1 cellular context compared by ENCODE assay signal in the genomic region with DNA sequence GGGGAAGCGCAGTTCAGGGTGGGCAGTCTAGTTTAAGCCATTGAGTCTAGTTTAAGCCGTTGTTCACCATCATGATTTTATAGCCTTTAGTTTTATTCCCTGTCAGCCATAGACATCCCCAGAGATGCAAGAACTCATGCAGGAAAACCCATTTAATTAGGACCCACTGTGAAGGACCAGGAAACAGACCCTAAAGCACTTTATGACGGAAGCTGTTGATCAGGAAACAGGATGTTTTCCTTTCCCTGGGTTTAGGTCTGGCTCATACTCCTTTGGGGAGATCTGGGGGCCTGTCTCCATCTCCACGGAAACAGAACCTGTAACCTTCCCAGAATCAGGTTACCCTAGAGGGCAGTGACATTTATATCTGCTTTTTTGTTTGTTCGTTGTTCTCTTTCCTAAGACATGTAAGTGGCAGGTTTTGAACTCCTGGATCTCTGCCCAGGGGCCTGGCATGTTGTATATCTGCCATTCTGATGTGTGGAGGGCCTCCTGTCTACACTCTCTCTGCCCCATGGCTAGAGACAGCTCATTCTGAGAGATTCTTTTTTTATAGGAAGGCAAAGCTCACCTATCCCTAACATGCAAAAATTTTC.
TF ChIP-seq lines count a peak whose summit lies in the region.

No MANE protein-coding gene starts in this region.

TF ChIP-seq in SK-N-SH, 30 proteins besides CTCF, POLR2A, EP300 and RAD21 (continued from another document):
- TF ChIP-seq, protein P1, sequence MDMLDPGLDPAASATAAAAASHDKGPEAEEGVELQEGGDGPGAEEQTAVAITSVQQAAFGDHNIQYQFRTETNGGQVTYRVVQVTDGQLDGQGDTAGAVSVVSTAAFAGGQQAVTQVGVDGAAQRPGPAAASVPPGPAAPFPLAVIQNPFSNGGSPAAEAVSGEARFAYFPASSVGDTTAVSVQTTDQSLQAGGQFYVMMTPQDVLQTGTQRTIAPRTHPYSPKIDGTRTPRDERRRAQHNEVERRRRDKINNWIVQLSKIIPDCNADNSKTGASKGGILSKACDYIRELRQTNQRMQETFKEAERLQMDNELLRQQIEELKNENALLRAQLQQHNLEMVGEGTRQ (IDR thresholded peaks at IDR 0.05; ENCODE audit: borderline replicate concordance, low read depth, low read length): no peak
- no peak for TF ChIP-seq FOXM1 (IDR thresholded peaks at IDR 0.05; ENCODE audit: low read depth)
- no peak for TF ChIP-seq NRF1 (IDR thresholded peaks at IDR 0.05; ENCODE audit: low read depth, low read length)
- TF ChIP-seq MXI1 (IDR thresholded peaks at IDR 0.05; ENCODE audit: low read depth, low read length): 0 out of 2 replicates have a peak, but pooled peaks have one; percentile 26
- TF ChIP-seq NFIC (IDR thresholded peaks at IDR 0.05; ENCODE audit: borderline replicate concordance): no peak
- TF ChIP-seq TCF12 (IDR thresholded peaks at IDR 0.05): no peak
- no peak for TF ChIP-seq SIN3A (IDR thresholded peaks at IDR 0.05; ENCODE audit: borderline replicate concordance, low read depth, low read length)
- TF ChIP-seq, protein P2, sequence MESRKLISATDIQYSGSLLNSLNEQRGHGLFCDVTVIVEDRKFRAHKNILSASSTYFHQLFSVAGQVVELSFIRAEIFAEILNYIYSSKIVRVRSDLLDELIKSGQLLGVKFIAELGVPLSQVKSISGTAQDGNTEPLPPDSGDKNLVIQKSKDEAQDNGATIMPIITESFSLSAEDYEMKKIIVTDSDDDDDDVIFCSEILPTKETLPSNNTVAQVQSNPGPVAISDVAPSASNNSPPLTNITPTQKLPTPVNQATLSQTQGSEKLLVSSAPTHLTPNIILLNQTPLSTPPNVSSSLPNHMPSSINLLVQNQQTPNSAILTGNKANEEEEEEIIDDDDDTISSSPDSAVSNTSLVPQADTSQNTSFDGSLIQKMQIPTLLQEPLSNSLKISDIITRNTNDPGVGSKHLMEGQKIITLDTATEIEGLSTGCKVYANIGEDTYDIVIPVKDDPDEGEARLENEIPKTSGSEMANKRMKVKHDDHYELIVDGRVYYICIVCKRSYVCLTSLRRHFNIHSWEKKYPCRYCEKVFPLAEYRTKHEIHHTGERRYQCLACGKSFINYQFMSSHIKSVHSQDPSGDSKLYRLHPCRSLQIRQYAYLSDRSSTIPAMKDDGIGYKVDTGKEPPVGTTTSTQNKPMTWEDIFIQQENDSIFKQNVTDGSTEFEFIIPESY (IDR thresholded peaks at IDR 0.05; ENCODE audit: borderline replicate concordance, low read depth): no peak
- no peak for TF ChIP-seq YY1 (IDR thresholded peaks at IDR 0.05; ENCODE audit: low read depth)
- no peak for TF ChIP-seq FOSL2 (IDR thresholded peaks at IDR 0.05; ENCODE audit: borderline replicate concordance, low read depth)
- no peak for TF ChIP-seq MEF2A (IDR thresholded peaks at IDR 0.05; ENCODE audit: borderline replicate concordance, low read depth)
- no peak for TF ChIP-seq GABPA (IDR thresholded peaks at IDR 0.05; ENCODE audit: low read depth)
- TF ChIP-seq, protein P3, sequence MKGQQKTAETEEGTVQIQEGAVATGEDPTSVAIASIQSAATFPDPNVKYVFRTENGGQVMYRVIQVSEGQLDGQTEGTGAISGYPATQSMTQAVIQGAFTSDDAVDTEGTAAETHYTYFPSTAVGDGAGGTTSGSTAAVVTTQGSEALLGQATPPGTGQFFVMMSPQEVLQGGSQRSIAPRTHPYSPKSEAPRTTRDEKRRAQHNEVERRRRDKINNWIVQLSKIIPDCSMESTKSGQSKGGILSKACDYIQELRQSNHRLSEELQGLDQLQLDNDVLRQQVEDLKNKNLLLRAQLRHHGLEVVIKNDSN (IDR thresholded peaks at IDR 0.05; ENCODE audit: borderline replicate concordance, low read depth): no peak
- TF ChIP-seq RCOR1 (IDR thresholded peaks at IDR 0.05; ENCODE audit: low read length): no peak
- 0 out of 2 replicates have a peak, but pooled peaks have one; percentile 11 for TF ChIP-seq RFX5 (IDR thresholded peaks at IDR 0.05; ENCODE audit: low read length)
